Comparison of ENCODE assay signal across 9 cellular contexts in genomic region chr2:48508461-48509124, GRCh38. TPM values are rescaled to one million over a fixed set of nuclear protein-coding genes. Genes with fewer than 3 reads are reported as not detected.
DNase-seq lines count a peak whose midpoint lies in the region; ATAC-seq and TF ChIP-seq lines count a peak whose summit lies in the region.
"Had no signal": no experiment of that assay in that cellular context is flagged by ENCODE, and none has a peak within 500 bp of the region (broad histone marks: within the 10 kb centered on the region; RNA-seq: fewer than 3 reads in every experiment).

No MANE protein-coding gene starts in this region.

- TF ChIP-seq EP300 in suprapubic skin (IDR thresholded peaks at IDR 0.05) = no peak

- no peak for TF ChIP-seq CTCF in suprapubic skin (IDR thresholded peaks at IDR 0.05)

- no peak for DNase-seq in activated CD4-positive, alpha-beta T cell treated with anti-CD3 and anti-CD28 coated beads for 36 hours
- DNase-seq in activated CD4-positive, alpha-beta T cell treated with anti-CD3 and anti-CD28 coated beads, Interleukin-2, amount 50 U/mL, for 1 hour = no peak
- DNase-seq in iPS DF 6.9 (ENCODE audit: low read depth, low spot score) (peak; percentile 50), suprapubic skin (ENCODE audit: low spot score in 2 of 2) (no peak), putamen (ENCODE audit: low spot score) (no peak), DMS 273 (lab: John Stamatoyannopoulos, UW; ENCODE audit: unreplicated experiment) (no peak)
- DNase-seq: glutamatergic neuron had no signal

- H3K27me3 ChIP-seq in iPS DF 6.9 (ENCODE audit: control insufficient read depth, insufficient read depth, low read length) (no peaks in the 10 kb centered on the region), suprapubic skin (no peaks in the 10 kb centered on the region)

- peaks cover 52% of the 10 kb centered on the region for H3K36me3 Mint-ChIP-seq in activated CD4-positive, alpha-beta T cell treated with anti-CD3 and anti-CD28 coated beads for 36 hours (ENCODE audit: low read depth)
- H3K36me3 Mint-ChIP-seq in activated T-helper 17 cell treated with anti-CD3 and anti-CD28 coated beads, Interleukin-2, amount 50 U/mL, for 72 hours (ENCODE audit: low read depth) = peaks cover 96% of the 10 kb centered on the region

- intact Hi-C loops in activated CD4-positive, alpha-beta T cell treated with anti-CD3 and anti-CD28 coated beads for 36 hours (cut with DNase I, micrococcal nuclease) = no loop called here

- peaks cover 22% of the 10 kb centered on the region for H3K4me1 Mint-ChIP-seq in activated CD4-positive, alpha-beta T cell treated with anti-CD3 and anti-CD28 coated beads for 36 hours
- peaks cover 18% of the 10 kb centered on the region for H3K4me1 Mint-ChIP-seq in activated T-helper 17 cell treated with anti-CD3 and anti-CD28 coated beads, Interleukin-2, amount 50 U/mL, for 72 hours

- H3K4me3 Mint-ChIP-seq in activated CD4-positive, alpha-beta T cell treated with anti-CD3 and anti-CD28 coated beads for 36 hours = no peak overlapping the region
- peak overlapping the region; percentile 18 for H3K4me3 Mint-ChIP-seq in activated T-helper 17 cell treated with anti-CD3 and anti-CD28 coated beads, Interleukin-2, amount 50 U/mL, for 72 hours

- no peaks in the 10 kb centered on the region for H3K9me3 Mint-ChIP-seq in activated CD4-positive, alpha-beta T cell treated with anti-CD3 and anti-CD28 coated beads for 36 hours (ENCODE audit: low read depth)
- H3K9me3 Mint-ChIP-seq in activated T-helper 17 cell treated with anti-CD3 and anti-CD28 coated beads, Interleukin-2, amount 50 U/mL, for 72 hours = no peaks in the 10 kb centered on the region

- POLR2A ChIA-PET in activated CD4-positive, alpha-beta T cell treated with anti-CD3 and anti-CD28 coated beads for 36 hours (lab: Charles Lee) = no interaction called here

- peak overlapping the region; percentile 51 for H3K27ac Mint-ChIP-seq in activated CD4-positive, alpha-beta T cell treated with anti-CD3 and anti-CD28 coated beads for 36 hours
- peak overlapping the region; percentile 77 for H3K27ac Mint-ChIP-seq in activated T-helper 17 cell treated with anti-CD3 and anti-CD28 coated beads, Interleukin-2, amount 50 U/mL, for 72 hours

- no peak for ATAC-seq in activated CD4-positive, alpha-beta T cell treated with anti-CD3 and anti-CD28 coated beads for 36 hours
- peak; percentile 40 for ATAC-seq in activated T-helper 17 cell treated with anti-CD3 and anti-CD28 coated beads, Interleukin-2, amount 50 U/mL, for 72 hours (replicated peaks)
- no peak for ATAC-seq in HG03442 (IDR thresholded peaks at IDR 0.05; ENCODE audit: unreplicated experiment)

- H3K27me3 Mint-ChIP-seq in activated CD4-positive, alpha-beta T cell treated with anti-CD3 and anti-CD28 coated beads for 36 hours = no peaks in the 10 kb centered on the region
- H3K27me3 Mint-ChIP-seq in activated T-helper 17 cell treated with anti-CD3 and anti-CD28 coated beads, Interleukin-2, amount 50 U/mL, for 72 hours = no peaks in the 10 kb centered on the region

- H3K9me3 ChIP-seq in iPS DF 6.9 (ENCODE audit: control insufficient read depth, insufficient read depth, low read length) (no peaks in the 10 kb centered on the region), suprapubic skin (no peaks in the 10 kb centered on the region)

- no CpG with 5 or more reads among the region's 5 CpGs for whole genome bisulfite sequencing in iPS DF 6.9 (ENCODE audit: insufficient coverage, insufficient read length)
- WGBS in suprapubic skin = 57% methylated on average over 5 of the region's 5 CpGs

- H3K4me1 ChIP-seq in iPS DF 6.9 (ENCODE audit: control insufficient read depth, insufficient read depth, low read length) (no peaks in the 10 kb centered on the region), suprapubic skin (no peaks in the 10 kb centered on the region)

- no peak for TF ChIP-seq POLR2A in suprapubic skin (IDR thresholded peaks at IDR 0.05)

- H3K27ac ChIP-seq in iPS DF 6.9 (ENCODE audit: low read length) (no peak overlapping the region), suprapubic skin (peak overlapping the region; percentile 3)

- H3K36me3 ChIP-seq in iPS DF 6.9 (ENCODE audit: control insufficient read depth, insufficient read depth, low read length) (no peaks in the 10 kb centered on the region), suprapubic skin (peaks cover 35% of the 10 kb centered on the region)

- CTCF ChIA-PET in activated CD4-positive, alpha-beta T cell treated with anti-CD3 and anti-CD28 coated beads for 36 hours (lab: Charles Lee) = no interaction called here

- H3K4me3 ChIP-seq in iPS DF 6.9 (ENCODE audit: low read length) = no peak overlapping the region
- no peak overlapping the region for H3K4me3 ChIP-seq in suprapubic skin

RNA-seq across cellular contexts. Expression of gene STON1, which starts 21.4 kb away (rescaled TPM):
- 1 to 10 TPM in 1 of 2 experiments, under 1 TPM in 1; 0.97 to 1.3 TPM for total RNA-seq in activated CD4-positive, alpha-beta T cell treated with anti-CD3 and anti-CD28 coated beads for 36 hours
- 1 to 10 TPM; 3.0 to 4.2 TPM for total RNA-seq in activated T-helper 17 cell treated with anti-CD3 and anti-CD28 coated beads, Interleukin-2, amount 50 U/mL, for 72 hours
- total RNA-seq in suprapubic skin = 10 to 100 TPM in 1 of 4 donors, 1 to 10 TPM in 3; 3.6 to 11.2 (median 6.7) TPM
